9 cellular contexts compared by ENCODE assay signal in the genomic region with DNA sequence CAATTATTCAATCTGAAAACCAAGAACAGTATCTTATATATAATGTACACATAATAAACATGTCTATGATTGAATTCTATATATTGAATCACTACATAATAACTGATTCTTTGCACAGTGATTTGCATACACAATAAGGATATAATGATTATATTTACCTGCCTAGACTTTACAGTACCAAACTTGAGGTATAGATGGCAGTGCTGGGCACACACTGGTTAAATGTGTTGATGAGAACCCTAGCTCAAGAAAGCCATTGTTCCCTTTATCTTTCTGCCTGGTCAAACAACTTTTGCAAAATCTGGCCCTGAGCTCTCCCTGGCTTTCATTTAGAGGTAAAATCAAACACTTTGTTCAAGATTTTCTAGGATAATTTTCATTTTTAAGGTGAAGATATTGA.
A peak's percentile ranks its signal among the peaks of the same experiment; 100 is the strongest.
DNase-seq lines count a peak whose midpoint lies in the region; ATAC-seq, FAIRE-seq and TF ChIP-seq lines count a peak whose summit lies in the region.
"Had no signal": no experiment of that assay in that cellular context is flagged by ENCODE, and none has a peak within 500 bp of the region (broad histone marks: within the 10 kb centered on the region; RNA-seq: fewer than 3 reads in every experiment).

No MANE protein-coding gene starts in this region.

- H3K27ac ChIP-seq in HepG2 (ENCODE audit: extremely low read length, insufficient read depth, low read length), result no peak overlapping the region
- H3K27ac ChIP-seq in right lobe of liver, result no peak overlapping the region
- H3K27ac ChIP-seq in smooth muscle cell (ENCODE audit: low read depth), result no peak overlapping the region

- peaks cover 2% of the 10 kb centered on the region; the same call in 1 of the 2 replicates for H3K36me3 Mint-ChIP-seq in WTC11
- H3K36me3 Mint-ChIP-seq: activated naive CD4-positive, alpha-beta T cell treated with anti-CD3 and anti-CD28 coated beads, Interleukin-2, amount 50 U/mL, for 24 hours had no signal

- H4K20me1 ChIP-seq in HepG2 (ENCODE audit: insufficient read depth, low read length) (no peaks in the 10 kb centered on the region), smooth muscle cell (ENCODE audit: low read depth) (no peaks in the 10 kb centered on the region)

- no peak for TF ChIP-seq RAD21 in HepG2 (CRISPR knock-in tag; IDR thresholded peaks at IDR 0.05)

- peaks cover 7% of the 10 kb centered on the region; the same call in 1 of the 2 replicates for H3K9me3 Mint-ChIP-seq in WTC11

- no peak overlapping the region for H3K27ac Mint-ChIP-seq in WTC11
- H3K27ac Mint-ChIP-seq: activated naive CD4-positive, alpha-beta T cell treated with anti-CD3 and anti-CD28 coated beads, Interleukin-2, amount 50 U/mL, for 24 hours had no signal

- CTCF ChIA-PET in HepG2 (lab: Yijun Ruan, JAX; ENCODE audit: low intra/inter-chr PET ratio, low total read pairs) (no interaction called here), WTC11 (lab: Charles Lee) (interaction anchor here (0.5 to 1.2 kb wide), 13 partner anchors 8 to 590 kb away, joined by 3 to 7 read pairs (median 4); no protein-coding TSS in a partner anchor)

- H3K4me3 Mint-ChIP-seq in WTC11, result no peak overlapping the region
- H3K4me3 Mint-ChIP-seq: activated naive CD4-positive, alpha-beta T cell treated with anti-CD3 and anti-CD28 coated beads, Interleukin-2, amount 50 U/mL, for 24 hours had no signal

- H3K36me3 ChIP-seq in HepG2 (replicated peaks in 1 of 2; ENCODE audit: control insufficient read depth in 1 of 2, insufficient read depth in 2 of 2, low read length in 2 of 2), result no peaks in the 10 kb centered on the region
- no peaks in the 10 kb centered on the region for H3K36me3 ChIP-seq in right lobe of liver
- no peaks in the 10 kb centered on the region for H3K36me3 ChIP-seq in smooth muscle cell (ENCODE audit: low read depth)

- H3K9me3 ChIP-seq in HepG2 (ENCODE audit: low read length) (no peaks in the 10 kb centered on the region), right lobe of liver (no peaks in the 10 kb centered on the region), smooth muscle cell (replicated peaks; ENCODE audit: low read depth) (no peaks in the 10 kb centered on the region)

- H3K9ac ChIP-seq in HepG2 (ENCODE audit: insufficient read depth, low read depth, low read length), result no peak overlapping the region
- H3K9ac ChIP-seq in smooth muscle cell (ENCODE audit: low read depth), result no peak overlapping the region

- BruUV-seq in HepG2 (replicated peaks; lab: Mats Ljungman, UMichigan), result no TSS peak

- H3K4me2 ChIP-seq in HepG2 (ENCODE audit: low read depth, low read length) (no peak overlapping the region), smooth muscle cell (no peak overlapping the region)

- DNase-seq in HepG2 (ENCODE audit: low spot score) (peak; percentile 5), right lobe of liver (no peak), WTC11 (ENCODE audit: low spot score) (no peak), smooth muscle cell (lab: John Stamatoyannopoulos, UW; ENCODE audit: unreplicated experiment) (no peak), NCI-H2171 (lab: John Stamatoyannopoulos, UW) (no peak), SK-N-DZ (ENCODE audit: low spot score) (no peak), H54 (ENCODE audit: insufficient read length, low spot score) (no peak)

- H3K79me2 ChIP-seq in HepG2 (ENCODE audit: insufficient read depth, low read length) (no peaks in the 10 kb centered on the region), smooth muscle cell (ENCODE audit: low read depth) (no peaks in the 10 kb centered on the region)

- POLR2A ChIA-PET in HepG2 (lab: Yijun Ruan, JAX), result no interaction called here
- POLR2A ChIA-PET in WTC11 (lab: Charles Lee), result interaction anchor here (0.6 kb wide), 1 partner anchor 9 kb away, joined by 3 read pairs; no protein-coding TSS in a partner anchor

- peaks cover 7% of the 10 kb centered on the region for H3K27me3 Mint-ChIP-seq in WTC11 (ENCODE audit: low read depth)
- H3K27me3 Mint-ChIP-seq: activated naive CD4-positive, alpha-beta T cell treated with anti-CD3 and anti-CD28 coated beads, Interleukin-2, amount 50 U/mL, for 24 hours had no signal

- H3K4me1 Mint-ChIP-seq in WTC11, result peaks cover 66% of the 10 kb centered on the region
- H3K4me1 Mint-ChIP-seq: activated naive CD4-positive, alpha-beta T cell treated with anti-CD3 and anti-CD28 coated beads, Interleukin-2, amount 50 U/mL, for 24 hours had no signal

- H3F3A ChIP-seq in smooth muscle cell (ENCODE audit: low read depth), result no peaks in the 10 kb centered on the region

- H3K27me3 ChIP-seq in HepG2 (ENCODE audit: control insufficient read depth in 1 of 2, insufficient read depth in 2 of 2, low read length in 2 of 2) (no peaks in the 10 kb centered on the region), right lobe of liver (no peaks in the 10 kb centered on the region), smooth muscle cell (ENCODE audit: low read depth) (no peaks in the 10 kb centered on the region)

- no peak for TF ChIP-seq POLR2A in HepG2 (IDR thresholded peaks at IDR 0.05; ENCODE audit: insufficient read depth in 1 of 2, low read depth in 2 of 2, low read length in 2 of 2)
- no peak for TF ChIP-seq POLR2A in right lobe of liver (IDR thresholded peaks at IDR 0.05)
- TF ChIP-seq POLR2A in H54 (IDR thresholded peaks at IDR 0.05; ENCODE audit: low read depth, low read length), result no peak

- TF ChIP-seq EP300 in HepG2 (IDR thresholded peaks at IDR 0.05; ENCODE audit: low read depth in 2 of 2, low read length in 2 of 2) (no peak), HepG2 (CRISPR knock-in tag; IDR thresholded peaks at IDR 0.05; ENCODE audit: borderline replicate concordance) (no peak)

- intact Hi-C loops in HepG2 (cut with micrococcal nuclease; ENCODE audit: unreplicated experiment) (loop anchor here (1.0 kb wide), 1 partner anchor 119 kb away; no protein-coding TSS in a partner anchor), right lobe of liver (cut with DNase I) (no loop called here)

- H3K4me1 ChIP-seq in HepG2 (ENCODE audit: insufficient read depth, low read length), result no peaks in the 10 kb centered on the region
- no peaks in the 10 kb centered on the region for H3K4me1 ChIP-seq in right lobe of liver
- H3K4me1 ChIP-seq in smooth muscle cell (ENCODE audit: low read depth), result peaks cover 5% of the 10 kb centered on the region

- in situ Hi-C loops in HepG2 (cut with HindIII; ENCODE audit: extremely low pct_ligation_motif_present, low pct_unique_long_range_greater_than_20kb), result no loop called here

- H3K4me3 ChIP-seq in HepG2 (replicated peaks in 1 of 3; ENCODE audit: insufficient read depth in 1 of 3, low read depth in 2 of 3, low read length in 3 of 3) (no peak overlapping the region), right lobe of liver (no peak overlapping the region), smooth muscle cell (no peak overlapping the region)

- H2AFZ ChIP-seq in HepG2 (ENCODE audit: low read length) (no peak overlapping the region), smooth muscle cell (ENCODE audit: low read depth) (no peak overlapping the region)

- TF ChIP-seq CTCF in HepG2 (CRISPR knock-in tag; IDR thresholded peaks at IDR 0.05) (no peak), right lobe of liver (IDR thresholded peaks at IDR 0.05) (no peak), WTC11 (IDR thresholded peaks at IDR 0.05) (peak; percentile 31; the same call in 1 of the 2 replicates), smooth muscle cell (IDR thresholded peaks at IDR 0.05; ENCODE audit: borderline replicate concordance, insufficient read depth, poor library complexity, severe bottlenecking) (peak; percentile 36)

- no peak for FAIRE-seq in HepG2 (lab: Jason Lieb, UNC)
- no peak for FAIRE-seq in H54 (lab: Jason Lieb, UNC)

- ATAC-seq in HepG2, result peak; percentile 74
- ATAC-seq in right lobe of liver, result no peak
- peak; percentile 90 for ATAC-seq in HG03457 (IDR thresholded peaks at IDR 0.05; ENCODE audit: unreplicated experiment)
- peak; percentile 90 for ATAC-seq in WTC11

TF ChIP-seq in HepG2, 621 proteins besides CTCF, POLR2A, EP300 and RAD21 (continues in another document):
- no peak for TF ChIP-seq KLF11 (CRISPR knock-in tag; IDR thresholded peaks at IDR 0.05)

TF ChIP-seq in WTC11, 78 proteins besides CTCF, POLR2A, EP300 and RAD21 (continues in another document):
- TF ChIP-seq, protein P1, sequence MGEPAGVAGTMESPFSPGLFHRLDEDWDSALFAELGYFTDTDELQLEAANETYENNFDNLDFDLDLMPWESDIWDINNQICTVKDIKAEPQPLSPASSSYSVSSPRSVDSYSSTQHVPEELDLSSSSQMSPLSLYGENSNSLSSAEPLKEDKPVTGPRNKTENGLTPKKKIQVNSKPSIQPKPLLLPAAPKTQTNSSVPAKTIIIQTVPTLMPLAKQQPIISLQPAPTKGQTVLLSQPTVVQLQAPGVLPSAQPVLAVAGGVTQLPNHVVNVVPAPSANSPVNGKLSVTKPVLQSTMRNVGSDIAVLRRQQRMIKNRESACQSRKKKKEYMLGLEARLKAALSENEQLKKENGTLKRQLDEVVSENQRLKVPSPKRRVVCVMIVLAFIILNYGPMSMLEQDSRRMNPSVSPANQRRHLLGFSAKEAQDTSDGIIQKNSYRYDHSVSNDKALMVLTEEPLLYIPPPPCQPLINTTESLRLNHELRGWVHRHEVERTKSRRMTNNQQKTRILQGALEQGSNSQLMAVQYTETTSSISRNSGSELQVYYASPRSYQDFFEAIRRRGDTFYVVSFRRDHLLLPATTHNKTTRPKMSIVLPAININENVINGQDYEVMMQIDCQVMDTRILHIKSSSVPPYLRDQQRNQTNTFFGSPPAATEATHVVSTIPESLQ (CRISPR knock-in tag; IDR thresholded peaks at IDR 0.05), result no peak
- TF ChIP-seq, protein P2, sequence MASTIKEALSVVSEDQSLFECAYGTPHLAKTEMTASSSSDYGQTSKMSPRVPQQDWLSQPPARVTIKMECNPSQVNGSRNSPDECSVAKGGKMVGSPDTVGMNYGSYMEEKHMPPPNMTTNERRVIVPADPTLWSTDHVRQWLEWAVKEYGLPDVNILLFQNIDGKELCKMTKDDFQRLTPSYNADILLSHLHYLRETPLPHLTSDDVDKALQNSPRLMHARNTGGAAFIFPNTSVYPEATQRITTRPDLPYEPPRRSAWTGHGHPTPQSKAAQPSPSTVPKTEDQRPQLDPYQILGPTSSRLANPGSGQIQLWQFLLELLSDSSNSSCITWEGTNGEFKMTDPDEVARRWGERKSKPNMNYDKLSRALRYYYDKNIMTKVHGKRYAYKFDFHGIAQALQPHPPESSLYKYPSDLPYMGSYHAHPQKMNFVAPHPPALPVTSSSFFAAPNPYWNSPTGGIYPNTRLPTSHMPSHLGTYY (CRISPR knock-in tag; IDR thresholded peaks at IDR 0.05), result no peak

Comparison
In these comparisons a context has a peak if more than half of its experiments do, and no peak if none do; other contexts are left out.
1. ATAC-seq: peak in HepG2 (single experiment), HG03457 (single experiment) and WTC11 (single experiment); none in right lobe of liver (0 of 4).
2. CTCF ChIP-seq: peak in WTC11 (single experiment) and smooth muscle cell (single experiment); none in HepG2 (single experiment) and right lobe of liver (0 of 4).